ENCODE assay signal across 1 cellular context in genomic region chr2:27139310-27139709, GRCh38.
TF ChIP-seq lines count a peak whose summit lies in the region.

TSS of gene PRR30 (minus strand) at chr2:27139410. CDS start at chr2:27138329, 1,081 bp downstream.

TF ChIP-seq in H1, 55 proteins besides CTCF, POLR2A, EP300 and RAD21:
- TF ChIP-seq RNF2 (IDR thresholded peaks at IDR 0.05; ENCODE audit: borderline replicate concordance, low read depth, low read length, missing control alignments, poor library complexity, severe bottlenecking): no peak
- no peak for TF ChIP-seq SIRT6 (IDR thresholded peaks at IDR 0.05; ENCODE audit: low read length)
- no peak for TF ChIP-seq RXRA (IDR thresholded peaks at IDR 0.05; ENCODE audit: insufficient read depth, low read depth, low read length)
- no peak for TF ChIP-seq NRF1 (IDR thresholded peaks at IDR 0.05; ENCODE audit: low read depth, low read length)
- no peak for TF ChIP-seq ATF2 (IDR thresholded peaks at IDR 0.05; ENCODE audit: low read length)
- no peak for TF ChIP-seq MAFK (IDR thresholded peaks at IDR 0.05; ENCODE audit: low read depth, low read length)
- no peak for TF ChIP-seq ZNF274 (IDR thresholded peaks at IDR 0.05; ENCODE audit: borderline replicate concordance, extremely low read depth, low read length)
- TF ChIP-seq BACH1 (IDR thresholded peaks at IDR 0.05; ENCODE audit: low read length): no peak
- TF ChIP-seq KDM1A (IDR thresholded peaks at IDR 0.05; ENCODE audit: borderline replicate concordance, low read length): no peak
- no peak for TF ChIP-seq TCF12 (IDR thresholded peaks at IDR 0.05; ENCODE audit: low read depth, low read length)
TF ChIP-seq in H1: peak in this region for 0.
